In the genomic region with DNA sequence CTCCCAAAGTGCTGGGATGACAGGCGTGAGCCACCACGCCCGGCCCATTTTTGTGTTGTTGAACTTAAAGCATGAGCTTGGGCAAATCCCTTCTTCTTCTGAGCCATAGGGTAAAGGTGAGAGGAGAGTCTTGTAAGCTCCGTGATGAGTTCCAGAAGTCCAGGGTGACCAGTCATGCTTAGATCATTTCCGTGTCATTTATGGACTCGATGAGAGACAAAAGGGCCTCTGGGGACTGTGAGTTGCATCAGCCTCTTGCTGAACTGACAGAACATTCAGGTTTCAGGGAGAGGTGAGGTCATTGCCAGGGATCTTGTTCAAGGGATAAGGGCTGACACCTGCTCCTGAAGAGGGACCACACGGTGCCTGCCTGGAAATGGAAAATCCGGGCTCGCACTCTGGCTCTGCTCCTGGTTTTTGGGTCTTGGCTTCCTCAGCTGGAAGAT, we compare ENCODE assay signal across 1 cellular context.
TF ChIP-seq lines count a peak whose summit lies in the region.

No MANE protein-coding gene starts in this region.

TF ChIP-seq in HepG2, 621 proteins besides CTCF, POLR2A, EP300 and RAD21 (continued from another document and continues in another):
- TF ChIP-seq, protein P1, sequence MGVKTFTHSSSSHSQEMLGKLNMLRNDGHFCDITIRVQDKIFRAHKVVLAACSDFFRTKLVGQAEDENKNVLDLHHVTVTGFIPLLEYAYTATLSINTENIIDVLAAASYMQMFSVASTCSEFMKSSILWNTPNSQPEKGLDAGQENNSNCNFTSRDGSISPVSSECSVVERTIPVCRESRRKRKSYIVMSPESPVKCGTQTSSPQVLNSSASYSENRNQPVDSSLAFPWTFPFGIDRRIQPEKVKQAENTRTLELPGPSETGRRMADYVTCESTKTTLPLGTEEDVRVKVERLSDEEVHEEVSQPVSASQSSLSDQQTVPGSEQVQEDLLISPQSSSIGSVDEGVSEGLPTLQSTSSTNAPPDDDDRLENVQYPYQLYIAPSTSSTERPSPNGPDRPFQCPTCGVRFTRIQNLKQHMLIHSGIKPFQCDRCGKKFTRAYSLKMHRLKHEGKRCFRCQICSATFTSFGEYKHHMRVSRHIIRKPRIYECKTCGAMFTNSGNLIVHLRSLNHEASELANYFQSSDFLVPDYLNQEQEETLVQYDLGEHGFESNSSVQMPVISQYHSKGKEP (CRISPR knock-in tag; IDR thresholded peaks at IDR 0.05) = no peak
- TF ChIP-seq ZNF747 (CRISPR knock-in tag; IDR thresholded peaks at IDR 0.05; ENCODE audit: borderline replicate concordance) = no peak
- TF ChIP-seq, protein P2, sequence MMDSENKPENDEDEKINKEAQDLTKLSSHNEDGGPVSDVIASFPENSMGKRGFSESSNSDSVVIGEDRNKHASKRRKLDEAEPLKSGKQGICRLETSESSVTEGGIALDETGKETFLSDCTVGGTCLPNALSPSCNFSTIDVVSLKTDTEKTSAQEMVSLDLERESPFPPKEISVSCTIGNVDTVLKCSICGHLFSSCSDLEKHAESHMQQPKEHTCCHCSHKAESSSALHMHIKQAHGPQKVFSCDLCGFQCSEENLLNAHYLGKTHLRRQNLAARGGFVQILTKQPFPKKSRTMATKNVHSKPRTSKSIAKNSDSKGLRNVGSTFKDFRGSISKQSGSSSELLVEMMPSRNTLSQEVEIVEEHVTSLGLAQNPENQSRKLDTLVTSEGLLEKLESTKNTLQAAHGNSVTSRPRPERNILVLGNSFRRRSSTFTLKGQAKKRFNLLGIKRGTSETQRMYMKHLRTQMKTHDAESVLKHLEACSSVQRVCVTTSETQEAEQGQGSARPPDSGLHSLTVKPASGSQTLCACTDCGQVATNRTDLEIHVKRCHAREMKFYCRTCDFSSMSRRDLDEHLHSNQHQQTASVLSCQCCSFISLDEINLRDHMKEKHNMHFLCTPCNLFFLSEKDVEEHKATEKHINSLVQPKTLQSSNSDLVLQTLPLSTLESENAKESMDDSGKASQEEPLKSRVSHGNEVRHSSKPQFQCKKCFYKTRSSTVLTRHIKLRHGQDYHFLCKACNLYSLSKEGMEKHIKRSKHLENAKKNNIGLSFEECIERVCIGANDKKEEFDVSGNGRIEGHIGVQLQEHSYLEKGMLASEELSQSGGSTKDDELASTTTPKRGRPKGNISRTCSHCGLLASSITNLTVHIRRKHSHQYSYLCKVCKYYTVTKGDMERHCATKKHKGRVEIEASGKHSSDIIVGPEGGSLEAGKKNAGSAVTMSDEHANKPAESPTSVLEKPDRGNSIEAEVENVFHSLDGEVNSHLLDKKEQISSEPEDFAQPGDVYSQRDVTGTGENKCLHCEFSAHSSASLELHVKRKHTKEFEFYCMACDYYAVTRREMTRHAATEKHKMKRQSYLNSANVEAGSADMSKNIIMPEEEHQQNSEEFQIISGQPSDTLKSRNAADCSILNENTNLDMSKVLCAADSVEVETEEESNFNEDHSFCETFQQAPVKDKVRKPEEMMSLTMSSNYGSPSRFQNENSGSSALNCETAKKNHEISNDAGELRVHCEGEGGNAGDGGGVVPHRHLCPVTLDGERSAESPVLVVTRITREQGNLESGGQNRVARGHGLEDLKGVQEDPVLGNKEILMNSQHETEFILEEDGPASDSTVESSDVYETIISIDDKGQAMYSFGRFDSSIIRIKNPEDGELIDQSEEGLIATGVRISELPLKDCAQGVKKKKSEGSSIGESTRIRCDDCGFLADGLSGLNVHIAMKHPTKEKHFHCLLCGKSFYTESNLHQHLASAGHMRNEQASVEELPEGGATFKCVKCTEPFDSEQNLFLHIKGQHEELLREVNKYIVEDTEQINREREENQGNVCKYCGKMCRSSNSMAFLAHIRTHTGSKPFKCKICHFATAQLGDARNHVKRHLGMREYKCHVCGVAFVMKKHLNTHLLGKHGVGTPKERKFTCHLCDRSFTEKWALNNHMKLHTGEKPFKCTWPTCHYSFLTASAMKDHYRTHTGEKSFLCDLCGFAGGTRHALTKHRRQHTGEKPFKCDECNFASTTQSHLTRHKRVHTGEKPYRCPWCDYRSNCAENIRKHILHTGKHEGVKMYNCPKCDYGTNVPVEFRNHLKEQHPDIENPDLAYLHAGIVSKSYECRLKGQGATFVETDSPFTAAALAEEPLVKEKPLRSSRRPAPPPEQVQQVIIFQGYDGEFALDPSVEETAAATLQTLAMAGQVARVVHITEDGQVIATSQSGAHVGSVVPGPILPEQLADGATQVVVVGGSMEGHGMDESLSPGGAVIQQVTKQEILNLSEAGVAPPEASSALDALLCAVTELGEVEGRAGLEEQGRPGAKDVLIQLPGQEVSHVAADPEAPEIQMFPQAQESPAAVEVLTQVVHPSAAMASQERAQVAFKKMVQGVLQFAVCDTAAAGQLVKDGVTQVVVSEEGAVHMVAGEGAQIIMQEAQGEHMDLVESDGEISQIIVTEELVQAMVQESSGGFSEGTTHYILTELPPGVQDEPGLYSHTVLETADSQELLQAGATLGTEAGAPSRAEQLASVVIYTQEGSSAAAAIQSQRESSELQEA (CRISPR knock-in tag; IDR thresholded peaks at IDR 0.05; ENCODE audit: not compliant biosample characterization) = no peak
- TF ChIP-seq, protein P3, sequence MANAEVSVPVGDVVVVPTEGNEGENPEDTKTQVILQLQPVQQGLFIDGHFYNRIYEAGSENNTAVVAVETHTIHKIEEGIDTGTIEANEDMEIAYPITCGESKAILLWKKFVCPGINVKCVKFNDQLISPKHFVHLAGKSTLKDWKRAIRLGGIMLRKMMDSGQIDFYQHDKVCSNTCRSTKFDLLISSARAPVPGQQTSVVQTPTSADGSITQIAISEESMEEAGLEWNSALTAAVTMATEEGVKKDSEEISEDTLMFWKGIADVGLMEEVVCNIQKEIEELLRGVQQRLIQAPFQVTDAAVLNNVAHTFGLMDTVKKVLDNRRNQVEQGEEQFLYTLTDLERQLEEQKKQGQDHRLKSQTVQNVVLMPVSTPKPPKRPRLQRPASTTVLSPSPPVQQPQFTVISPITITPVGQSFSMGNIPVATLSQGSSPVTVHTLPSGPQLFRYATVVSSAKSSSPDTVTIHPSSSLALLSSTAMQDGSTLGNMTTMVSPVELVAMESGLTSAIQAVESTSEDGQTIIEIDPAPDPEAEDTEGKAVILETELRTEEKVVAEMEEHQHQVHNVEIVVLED (CRISPR knock-in tag; IDR thresholded peaks at IDR 0.05; ENCODE audit: borderline replicate concordance) = no peak
- TF ChIP-seq ZNF24 (IDR thresholded peaks at IDR 0.05) = no peak
- no peak for TF ChIP-seq ZNF788 (CRISPR knock-in tag; IDR thresholded peaks at IDR 0.05; ENCODE audit: borderline replicate concordance)
- no peak for TF ChIP-seq KAT8 (CRISPR knock-in tag; IDR thresholded peaks at IDR 0.05)
- TF ChIP-seq, protein P4, sequence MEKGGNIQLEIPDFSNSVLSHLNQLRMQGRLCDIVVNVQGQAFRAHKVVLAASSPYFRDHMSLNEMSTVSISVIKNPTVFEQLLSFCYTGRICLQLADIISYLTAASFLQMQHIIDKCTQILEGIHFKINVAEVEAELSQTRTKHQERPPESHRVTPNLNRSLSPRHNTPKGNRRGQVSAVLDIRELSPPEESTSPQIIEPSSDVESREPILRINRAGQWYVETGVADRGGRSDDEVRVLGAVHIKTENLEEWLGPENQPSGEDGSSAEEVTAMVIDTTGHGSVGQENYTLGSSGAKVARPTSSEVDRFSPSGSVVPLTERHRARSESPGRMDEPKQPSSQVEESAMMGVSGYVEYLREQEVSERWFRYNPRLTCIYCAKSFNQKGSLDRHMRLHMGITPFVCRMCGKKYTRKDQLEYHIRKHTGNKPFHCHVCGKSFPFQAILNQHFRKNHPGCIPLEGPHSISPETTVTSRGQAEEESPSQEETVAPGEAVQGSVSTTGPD (CRISPR knock-in tag; IDR thresholded peaks at IDR 0.05) = no peak
- TF ChIP-seq, protein P5, sequence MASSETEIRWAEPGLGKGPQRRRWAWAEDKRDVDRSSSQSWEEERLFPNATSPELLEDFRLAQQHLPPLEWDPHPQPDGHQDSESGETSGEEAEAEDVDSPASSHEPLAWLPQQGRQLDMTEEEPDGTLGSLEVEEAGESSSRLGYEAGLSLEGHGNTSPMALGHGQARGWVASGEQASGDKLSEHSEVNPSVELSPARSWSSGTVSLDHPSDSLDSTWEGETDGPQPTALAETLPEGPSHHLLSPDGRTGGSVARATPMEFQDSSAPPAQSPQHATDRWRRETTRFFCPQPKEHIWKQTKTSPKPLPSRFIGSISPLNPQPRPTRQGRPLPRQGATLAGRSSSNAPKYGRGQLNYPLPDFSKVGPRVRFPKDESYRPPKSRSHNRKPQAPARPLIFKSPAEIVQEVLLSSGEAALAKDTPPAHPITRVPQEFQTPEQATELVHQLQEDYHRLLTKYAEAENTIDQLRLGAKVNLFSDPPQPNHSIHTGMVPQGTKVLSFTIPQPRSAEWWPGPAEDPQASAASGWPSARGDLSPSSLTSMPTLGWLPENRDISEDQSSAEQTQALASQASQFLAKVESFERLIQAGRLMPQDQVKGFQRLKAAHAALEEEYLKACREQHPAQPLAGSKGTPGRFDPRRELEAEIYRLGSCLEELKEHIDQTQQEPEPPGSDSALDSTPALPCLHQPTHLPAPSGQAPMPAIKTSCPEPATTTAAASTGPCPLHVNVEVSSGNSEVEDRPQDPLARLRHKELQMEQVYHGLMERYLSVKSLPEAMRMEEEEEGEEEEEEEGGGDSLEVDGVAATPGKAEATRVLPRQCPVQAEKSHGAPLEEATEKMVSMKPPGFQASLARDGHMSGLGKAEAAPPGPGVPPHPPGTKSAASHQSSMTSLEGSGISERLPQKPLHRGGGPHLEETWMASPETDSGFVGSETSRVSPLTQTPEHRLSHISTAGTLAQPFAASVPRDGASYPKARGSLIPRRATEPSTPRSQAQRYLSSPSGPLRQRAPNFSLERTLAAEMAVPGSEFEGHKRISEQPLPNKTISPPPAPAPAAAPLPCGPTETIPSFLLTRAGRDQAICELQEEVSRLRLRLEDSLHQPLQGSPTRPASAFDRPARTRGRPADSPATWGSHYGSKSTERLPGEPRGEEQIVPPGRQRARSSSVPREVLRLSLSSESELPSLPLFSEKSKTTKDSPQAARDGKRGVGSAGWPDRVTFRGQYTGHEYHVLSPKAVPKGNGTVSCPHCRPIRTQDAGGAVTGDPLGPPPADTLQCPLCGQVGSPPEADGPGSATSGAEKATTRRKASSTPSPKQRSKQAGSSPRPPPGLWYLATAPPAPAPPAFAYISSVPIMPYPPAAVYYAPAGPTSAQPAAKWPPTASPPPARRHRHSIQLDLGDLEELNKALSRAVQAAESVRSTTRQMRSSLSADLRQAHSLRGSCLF (CRISPR knock-in tag; IDR thresholded peaks at IDR 0.05; ENCODE audit: borderline replicate concordance) = no peak
- TF ChIP-seq, protein P6, sequence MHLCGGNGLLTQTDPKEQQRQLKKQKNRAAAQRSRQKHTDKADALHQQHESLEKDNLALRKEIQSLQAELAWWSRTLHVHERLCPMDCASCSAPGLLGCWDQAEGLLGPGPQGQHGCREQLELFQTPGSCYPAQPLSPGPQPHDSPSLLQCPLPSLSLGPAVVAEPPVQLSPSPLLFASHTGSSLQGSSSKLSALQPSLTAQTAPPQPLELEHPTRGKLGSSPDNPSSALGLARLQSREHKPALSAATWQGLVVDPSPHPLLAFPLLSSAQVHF (CRISPR knock-in tag; IDR thresholded peaks at IDR 0.05) = no peak
- TF ChIP-seq ZNF343 (CRISPR knock-in tag; IDR thresholded peaks at IDR 0.05) = no peak
- peak; percentile 71 for TF ChIP-seq RARA (CRISPR knock-in tag; IDR thresholded peaks at IDR 0.05)
- TF ChIP-seq ZNF44 (CRISPR knock-in tag; IDR thresholded peaks at IDR 0.05) = no peak
- no peak for TF ChIP-seq ZNF138 (CRISPR knock-in tag; IDR thresholded peaks at IDR 0.05; ENCODE audit: low read depth)
- TF ChIP-seq, protein P7, sequence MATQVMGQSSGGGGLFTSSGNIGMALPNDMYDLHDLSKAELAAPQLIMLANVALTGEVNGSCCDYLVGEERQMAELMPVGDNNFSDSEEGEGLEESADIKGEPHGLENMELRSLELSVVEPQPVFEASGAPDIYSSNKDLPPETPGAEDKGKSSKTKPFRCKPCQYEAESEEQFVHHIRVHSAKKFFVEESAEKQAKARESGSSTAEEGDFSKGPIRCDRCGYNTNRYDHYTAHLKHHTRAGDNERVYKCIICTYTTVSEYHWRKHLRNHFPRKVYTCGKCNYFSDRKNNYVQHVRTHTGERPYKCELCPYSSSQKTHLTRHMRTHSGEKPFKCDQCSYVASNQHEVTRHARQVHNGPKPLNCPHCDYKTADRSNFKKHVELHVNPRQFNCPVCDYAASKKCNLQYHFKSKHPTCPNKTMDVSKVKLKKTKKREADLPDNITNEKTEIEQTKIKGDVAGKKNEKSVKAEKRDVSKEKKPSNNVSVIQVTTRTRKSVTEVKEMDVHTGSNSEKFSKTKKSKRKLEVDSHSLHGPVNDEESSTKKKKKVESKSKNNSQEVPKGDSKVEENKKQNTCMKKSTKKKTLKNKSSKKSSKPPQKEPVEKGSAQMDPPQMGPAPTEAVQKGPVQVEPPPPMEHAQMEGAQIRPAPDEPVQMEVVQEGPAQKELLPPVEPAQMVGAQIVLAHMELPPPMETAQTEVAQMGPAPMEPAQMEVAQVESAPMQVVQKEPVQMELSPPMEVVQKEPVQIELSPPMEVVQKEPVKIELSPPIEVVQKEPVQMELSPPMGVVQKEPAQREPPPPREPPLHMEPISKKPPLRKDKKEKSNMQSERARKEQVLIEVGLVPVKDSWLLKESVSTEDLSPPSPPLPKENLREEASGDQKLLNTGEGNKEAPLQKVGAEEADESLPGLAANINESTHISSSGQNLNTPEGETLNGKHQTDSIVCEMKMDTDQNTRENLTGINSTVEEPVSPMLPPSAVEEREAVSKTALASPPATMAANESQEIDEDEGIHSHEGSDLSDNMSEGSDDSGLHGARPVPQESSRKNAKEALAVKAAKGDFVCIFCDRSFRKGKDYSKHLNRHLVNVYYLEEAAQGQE (IDR thresholded peaks at IDR 0.05; ENCODE audit: borderline replicate concordance in 1 of 2, low read depth in 1 of 2, low read length in 2 of 2) = no peak
- TF ChIP-seq NFKB2 (CRISPR knock-in tag; IDR thresholded peaks at IDR 0.05; ENCODE audit: borderline replicate concordance) = no peak
- TF ChIP-seq RAD51 (IDR thresholded peaks at IDR 0.05; ENCODE audit: borderline replicate concordance) = no peak
- no peak for TF ChIP-seq ZNF781 (CRISPR knock-in tag; IDR thresholded peaks at IDR 0.05; ENCODE audit: borderline replicate concordance, not compliant biosample characterization)
- no peak for TF ChIP-seq HES4 (CRISPR knock-in tag; IDR thresholded peaks at IDR 0.05; ENCODE audit: borderline replicate concordance)
- no peak for TF ChIP-seq ZNF672 (CRISPR knock-in tag; IDR thresholded peaks at IDR 0.05)
- no peak for TF ChIP-seq AKAP8 (CRISPR knock-in tag; IDR thresholded peaks at IDR 0.05)
- peak; percentile 57 for TF ChIP-seq GABPB1 (CRISPR knock-in tag; IDR thresholded peaks at IDR 0.05)
- TF ChIP-seq FOXP1 (IDR thresholded peaks at IDR 0.05) = no peak
- no peak for TF ChIP-seq FOXP1 (CRISPR knock-in tag; IDR thresholded peaks at IDR 0.05)
- no peak for TF ChIP-seq FLYWCH1 (CRISPR knock-in tag; IDR thresholded peaks at IDR 0.05)
- TF ChIP-seq ZNF777 (CRISPR knock-in tag; IDR thresholded peaks at IDR 0.05) = no peak
- TF ChIP-seq ZNF562 (CRISPR knock-in tag; IDR thresholded peaks at IDR 0.05; ENCODE audit: borderline replicate concordance) = no peak
- TF ChIP-seq ZBTB21 (CRISPR knock-in tag; IDR thresholded peaks at IDR 0.05) = peak; percentile 88
- no peak for TF ChIP-seq NFIB (CRISPR knock-in tag; IDR thresholded peaks at IDR 0.05; ENCODE audit: borderline replicate concordance)
- TF ChIP-seq SETDB1 (CRISPR knock-in tag; IDR thresholded peaks at IDR 0.05; ENCODE audit: borderline replicate concordance) = no peak
- TF ChIP-seq TAF1 (CRISPR knock-in tag; IDR thresholded peaks at IDR 0.05) = no peak
- no peak for TF ChIP-seq ZNF10 (CRISPR knock-in tag; IDR thresholded peaks at IDR 0.05; ENCODE audit: borderline replicate concordance, low read depth)
- TF ChIP-seq ZBTB1 (CRISPR knock-in tag; IDR thresholded peaks at IDR 0.05; ENCODE audit: borderline replicate concordance) = no peak
